In the genomic region with DNA sequence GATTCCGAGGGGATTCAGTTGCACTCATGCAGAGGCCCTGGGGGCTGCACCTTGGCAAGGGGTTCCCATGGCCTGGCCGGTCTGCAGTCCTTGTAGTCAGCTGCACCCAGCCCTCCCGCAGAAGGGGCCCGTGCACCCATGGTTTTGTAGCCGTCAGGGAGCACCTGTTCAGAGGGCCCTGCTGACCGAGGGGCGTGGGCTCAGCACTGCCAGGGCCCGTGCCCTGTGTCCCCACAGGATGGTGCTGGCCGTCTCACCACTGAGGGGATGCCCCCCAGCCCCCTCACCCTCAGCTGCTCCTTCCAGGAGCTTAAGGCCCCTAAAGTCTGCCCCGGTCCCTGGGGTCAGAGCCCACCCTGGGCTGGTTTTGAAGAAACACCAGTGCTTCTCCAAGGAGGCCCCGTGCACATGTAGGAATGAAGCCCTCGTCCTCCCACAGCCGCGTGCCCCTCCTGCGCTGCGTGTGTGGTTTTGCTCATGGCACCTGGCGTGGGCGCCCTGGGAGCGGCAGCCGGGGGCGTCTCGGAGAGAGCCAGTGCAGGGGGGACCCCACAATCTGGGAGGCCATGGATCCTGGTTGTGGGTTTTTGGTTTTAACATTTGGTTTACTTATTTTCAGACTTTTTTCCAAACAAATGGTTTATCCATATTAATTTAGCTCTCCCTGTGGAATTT, we compare ENCODE assay signal across 25 cellular contexts.
"Had no signal": no experiment of that assay in that cellular context is flagged by ENCODE, and none has a peak within 500 bp of the region (broad histone marks: within the 10 kb centered on the region; RNA-seq: fewer than 3 reads in every experiment).

No MANE protein-coding gene starts in this region.

- H3K4me1 ChIP-seq: pancreas, prostate gland, testis, thyroid gland, upper lobe of right lung had no signal

- H3K4me3 ChIP-seq: heart left ventricle, left ventricle myocardium inferior, lung, mucosa of descending colon, pancreas, prostate gland, skin epidermis, testis, thyroid gland, transverse colon, upper lobe of right lung had no signal

- H3K9me3 ChIP-seq: heart left ventricle, left ventricle myocardium inferior, mucosa of descending colon, pancreas, prostate gland, testis, thyroid gland, transverse colon, upper lobe of right lung had no signal

- H3K27me3 ChIP-seq: heart left ventricle, pancreas, testis, thyroid gland, transverse colon, upper lobe of right lung had no signal

- ATAC-seq: heart left ventricle; mucosa of descending colon; naive thymus-derived CD4-positive, alpha-beta T cell; natural killer cell treated with Interleukin-12 subunit alpha and Interleukin-12 subunit beta and Interleukin-15 and Interleukin-18, amount 100 ng/mL, for 72 hours; pancreas; right cardiac atrium; sciatic nerve; stimulated activated effector memory CD8-positive, alpha-beta T cell treated with anti-CD3 and anti-CD28 coated beads, Interleukin-12 subunit alpha, Interleukin-12 subunit beta, amount 100 ng/mL, for 72 hours; upper lobe of right lung had no signal

- H3K36me3 Mint-ChIP-seq: natural killer cell treated with Interleukin-12 subunit alpha and Interleukin-12 subunit beta and Interleukin-15 and Interleukin-18, amount 100 ng/mL, for 72 hours had no signal

- H3K36me3 ChIP-seq: heart left ventricle, left ventricle myocardium inferior, pancreas, prostate gland, transverse colon, upper lobe of right lung had no signal

- H3K27ac ChIP-seq: heart left ventricle, left ventricle myocardium inferior, pancreas, prostate gland, skin epidermis, testis, thyroid gland, upper lobe of right lung had no signal

- H3K27me3 Mint-ChIP-seq: naive thymus-derived CD4-positive, alpha-beta T cell; natural killer cell treated with Interleukin-12 subunit alpha and Interleukin-12 subunit beta and Interleukin-15 and Interleukin-18, amount 100 ng/mL, for 72 hours; stimulated activated naive CD8-positive, alpha-beta T cell treated with anti-CD3 and anti-CD28 coated beads, Interleukin-15, Interleukin-2, amounts not matched to agents 100 ng/mL and 50 ng/mL, for 24 hours had no signal

- H3K4me3 Mint-ChIP-seq: naive thymus-derived CD4-positive, alpha-beta T cell; natural killer cell treated with Interleukin-12 subunit alpha and Interleukin-12 subunit beta and Interleukin-15 and Interleukin-18, amount 100 ng/mL, for 72 hours; stimulated activated effector memory CD8-positive, alpha-beta T cell treated with anti-CD3 and anti-CD28 coated beads, Interleukin-12 subunit alpha, Interleukin-12 subunit beta, amount 100 ng/mL, for 72 hours; stimulated activated naive CD8-positive, alpha-beta T cell treated with anti-CD3 and anti-CD28 coated beads, Interleukin-15, Interleukin-2, amounts not matched to agents 100 ng/mL and 50 ng/mL, for 24 hours had no signal

- DNase-seq: heart left ventricle; islet precursor cell; left ventricle myocardium inferior; midbrain; mucosa of descending colon; naive thymus-derived CD4-positive, alpha-beta T cell; posterior cingulate gyrus; retina; stimulated activated CD4-positive, alpha-beta T cell treated with anti-CD3 and anti-CD28 coated beads, Interleukin-12 subunit alpha, Interleukin-12 subunit beta, amount 100 ng/mL, for 4 hours; stimulated activated CD4-positive, alpha-beta T cell treated with anti-CD3 and anti-CD28 coated beads, Interleukin-15, amount 100 ng/mL, for 24 hours; stimulated activated CD4-positive, alpha-beta T cell treated with anti-CD3 and anti-CD28 coated beads, Interleukin-4, amount 100 ng/mL, for 24 hours; stimulated activated naive CD4-positive, alpha-beta T cell; testis; thyroid gland; transverse colon; upper lobe of right lung had no signal

- H3K9me3 Mint-ChIP-seq: natural killer cell treated with Interleukin-12 subunit alpha and Interleukin-12 subunit beta and Interleukin-15 and Interleukin-18, amount 100 ng/mL, for 72 hours; stimulated activated effector memory CD8-positive, alpha-beta T cell treated with anti-CD3 and anti-CD28 coated beads, Interleukin-12 subunit alpha, Interleukin-12 subunit beta, amount 100 ng/mL, for 72 hours; stimulated activated naive CD8-positive, alpha-beta T cell treated with anti-CD3 and anti-CD28 coated beads, Interleukin-15, Interleukin-2, amounts not matched to agents 100 ng/mL and 50 ng/mL, for 24 hours had no signal
